Comparison of ENCODE assay signal across 8 cellular contexts in genomic region chr6:6315660-6316059, GRCh38. TPM values are rescaled to one million over a fixed set of nuclear protein-coding genes. Genes with fewer than 3 reads are reported as not detected.
DNase-seq lines count a peak whose midpoint lies in the region; ATAC-seq and TF ChIP-seq lines count a peak whose summit lies in the region.

No MANE protein-coding gene starts in this region.

- peaks cover 45% of the 10 kb centered on the region for H3K27me3 Mint-ChIP-seq in activated CD8-positive, alpha-beta memory T cell treated with anti-CD3 and anti-CD28 coated beads, Interleukin-2, amount 10 ng/mL, durations not matched to agents 7 days and 5 days
- peaks cover 21% of the 10 kb centered on the region for H3K27me3 Mint-ChIP-seq in WTC11 (ENCODE audit: low read depth)

- H3K9me3 ChIP-seq in psoas muscle, result no peaks in the 10 kb centered on the region

- no peaks in the 10 kb centered on the region for H3K4me1 ChIP-seq in psoas muscle

- H3K4me3 Mint-ChIP-seq in activated CD8-positive, alpha-beta memory T cell treated with anti-CD3 and anti-CD28 coated beads, Interleukin-2, amount 10 ng/mL, durations not matched to agents 7 days and 5 days, result no peak overlapping the region
- H3K4me3 Mint-ChIP-seq in WTC11, result no peak overlapping the region

- H3K36me3 ChIP-seq in psoas muscle (ENCODE audit: insufficient read depth in 1 of 2, low read depth in 1 of 2), result no peaks in the 10 kb centered on the region

- no peaks in the 10 kb centered on the region for H3K9me3 Mint-ChIP-seq in activated CD8-positive, alpha-beta memory T cell treated with anti-CD3 and anti-CD28 coated beads, Interleukin-2, amount 10 ng/mL, durations not matched to agents 7 days and 5 days (ENCODE audit: low read depth)
- H3K9me3 Mint-ChIP-seq in WTC11, result no peaks in the 10 kb centered on the region

- POLR2A ChIA-PET in WTC11 (lab: Charles Lee), result no interaction called here

- no peak overlapping the region for H3K27ac Mint-ChIP-seq in activated CD8-positive, alpha-beta memory T cell treated with anti-CD3 and anti-CD28 coated beads, Interleukin-2, amount 10 ng/mL, durations not matched to agents 7 days and 5 days
- no peak overlapping the region for H3K27ac Mint-ChIP-seq in WTC11

- 17 to 22% (median 19%) methylated on average over 6 of the region's 6 CpGs for WGBS in psoas muscle, 3 donors

- peak; percentile 76 for TF ChIP-seq CTCF in WTC11 (IDR thresholded peaks at IDR 0.05)
- TF ChIP-seq CTCF in psoas muscle (IDR thresholded peaks at IDR 0.05), result peak; percentile 84

- intact Hi-C loops in psoas muscle (cut with DNase I), result no loop called here
- intact Hi-C loops in posterior vena cava (cut with DNase I), result no loop called here

- H3K4me3 ChIP-seq in psoas muscle, result no peak overlapping the region

- H3K27me3 ChIP-seq in psoas muscle (ENCODE audit: insufficient read depth in 3 of 3, low read length in 2 of 3), result peaks cover 0 to 21% (median 9%) of the 10 kb centered on the region in 3 donors

- no peak overlapping the region for H3K27ac ChIP-seq in psoas muscle

- CTCF ChIA-PET in activated CD8-positive, alpha-beta memory T cell treated with anti-CD3 and anti-CD28 coated beads, Interleukin-2, amount 10 ng/mL, durations not matched to agents 7 days and 5 days (lab: Charles Lee), result no interaction called here
- CTCF ChIA-PET in WTC11 (lab: Charles Lee), result no interaction called here

- no peaks in the 10 kb centered on the region for H3K4me1 Mint-ChIP-seq in activated CD8-positive, alpha-beta memory T cell treated with anti-CD3 and anti-CD28 coated beads, Interleukin-2, amount 10 ng/mL, durations not matched to agents 7 days and 5 days
- peaks cover 26% of the 10 kb centered on the region for H3K4me1 Mint-ChIP-seq in WTC11

- no peaks in the 10 kb centered on the region for H3K36me3 Mint-ChIP-seq in activated CD8-positive, alpha-beta memory T cell treated with anti-CD3 and anti-CD28 coated beads, Interleukin-2, amount 10 ng/mL, durations not matched to agents 7 days and 5 days
- no peaks in the 10 kb centered on the region for H3K36me3 Mint-ChIP-seq in WTC11

- no peak for ATAC-seq in activated CD8-positive, alpha-beta memory T cell treated with anti-CD3 and anti-CD28 coated beads, Interleukin-2, amount 10 ng/mL, durations not matched to agents 7 days and 5 days
- ATAC-seq in WTC11 (peak; percentile 17; the same call in 1 of the 2 replicates), psoas muscle (peak in 1 of 4 donors; percentile 62), HG03457 (IDR thresholded peaks at IDR 0.05; ENCODE audit: unreplicated experiment) (no peak)

- peak; percentile 46 for DNase-seq in activated CD8-positive, alpha-beta memory T cell treated with anti-CD3 and anti-CD28 coated beads, Interleukin-2, amount 10 ng/mL, durations not matched to agents 7 days and 5 days
- no peak for DNase-seq in activated CD8-positive, alpha-beta memory T cell treated with anti-CD3 and anti-CD28 coated beads for 24 hours
- DNase-seq in LoVo (ENCODE audit: low spot score), result peak; percentile 37
- peak; percentile 65 for DNase-seq in WTC11 (ENCODE audit: low spot score)
- DNase-seq in germinal center (ENCODE audit: low spot score), result peak; percentile 36
- DNase-seq in psoas muscle, result no peak
- DNase-seq in posterior vena cava (ENCODE audit: low spot score), result no peak

TF ChIP-seq in WTC11, 78 proteins besides CTCF, POLR2A, EP300 and RAD21:
- TF ChIP-seq E2F5 (CRISPR knock-in tag; IDR thresholded peaks at IDR 0.05) (no peak), ZNF219 (CRISPR knock-in tag; IDR thresholded peaks at IDR 0.05; ENCODE audit: borderline replicate concordance) (no peak), FOXP4 (CRISPR knock-in tag; IDR thresholded peaks at IDR 0.05) (no peak), GABPB1 (CRISPR knock-in tag; IDR thresholded peaks at IDR 0.05) (no peak)
- TF ChIP-seq, protein P1, sequence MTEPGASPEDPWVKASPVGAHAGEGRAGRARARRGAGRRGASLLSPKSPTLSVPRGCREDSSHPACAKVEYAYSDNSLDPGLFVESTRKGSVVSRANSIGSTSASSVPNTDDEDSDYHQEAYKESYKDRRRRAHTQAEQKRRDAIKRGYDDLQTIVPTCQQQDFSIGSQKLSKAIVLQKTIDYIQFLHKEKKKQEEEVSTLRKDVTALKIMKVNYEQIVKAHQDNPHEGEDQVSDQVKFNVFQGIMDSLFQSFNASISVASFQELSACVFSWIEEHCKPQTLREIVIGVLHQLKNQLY (CRISPR knock-in tag; IDR thresholded peaks at IDR 0.05), result no peak

RNA-seq across cellular contexts. Expression of gene F13A1, which starts 4.8 kb away (rescaled TPM):
- not detected for total RNA-seq in activated CD8-positive, alpha-beta memory T cell treated with anti-CD3 and anti-CD28 coated beads, Interleukin-2, amount 10 ng/mL, durations not matched to agents 7 days and 5 days
- total RNA-seq in WTC11 (2021) (1.0 to 1.3 TPM (median 1.1 TPM) in 3 replicates), psoas muscle (10 to 100 TPM; 26.2 to 58.9 (median 40.1) TPM), posterior vena cava (100 to 1,000 TPM; 100 to 494 TPM)
- 1 to 10 TPM; 4.9 to 8.4 (median 6.8) TPM for polyA plus RNA-seq in psoas muscle

Comparison
In these comparisons a context has a peak if more than half of its experiments do, and no peak if none do; other contexts are left out.
1. DNase-seq: peak in activated CD8-positive, alpha-beta memory T cell treated with anti-CD3 and anti-CD28 coated beads, Interleukin-2, amount 10 ng/mL, durations not matched to agents 7 days and 5 days (single experiment), LoVo (single experiment), WTC11 (single experiment) and germinal center (single experiment); none in activated CD8-positive, alpha-beta memory T cell treated with anti-CD3 and anti-CD28 coated beads for 24 hours (single experiment), psoas muscle (0 of 2) and posterior vena cava (single experiment).
2. RNA of gene F13A1, which starts 4.8 kb away (total RNA-seq): 100 to 494 TPM in posterior vena cava and 26.2 to 58.9 TPM in psoas muscle; 1.0 to 1.3 TPM in WTC11 and not detected in activated CD8-positive, alpha-beta memory T cell treated with anti-CD3 and anti-CD28 coated beads, Interleukin-2, amount 10 ng/mL, durations not matched to agents 7 days and 5 days; every median in the first group is over 10 times any median in the second.